ENCODE assay signal across 1 cellular context in genomic region chr21:34836103-34836932, GRCh38.
TF ChIP-seq lines count a peak whose summit lies in the region.

No MANE protein-coding gene starts in this region.

TF ChIP-seq in liver, 16 proteins besides CTCF, POLR2A, EP300 and RAD21 (continued from another document):
- TF ChIP-seq EGR1 (IDR thresholded peaks at IDR 0.05; ENCODE audit: low read depth in 2 of 2) (peak in 1 of 2 donors; percentile 17), FOXA1 (IDR thresholded peaks at IDR 0.05) (no peak), TAF1 (conservative IDR thresholded peaks at IDR 0.05) (peak; percentile 63), GABPA (IDR thresholded peaks at IDR 0.05 in 1 of 2, conservative IDR thresholded peaks at IDR 0.05 in 1 of 2) (no peak), ATF3 (IDR thresholded peaks at IDR 0.05) (no peak)
